ENCODE assay signal across 12 cellular contexts in genomic region chr3:127776347-127776746, GRCh38. TPM values are rescaled to one million over a fixed set of nuclear protein-coding genes. Genes with fewer than 3 reads are reported as not detected.
DNase-seq lines count a peak whose midpoint lies in the region; ATAC-seq, FAIRE-seq and TF ChIP-seq lines count a peak whose summit lies in the region.
"Had no signal": no experiment of that assay in that cellular context is flagged by ENCODE, and none has a peak within 500 bp of the region (broad histone marks: within the 10 kb centered on the region; RNA-seq: fewer than 3 reads in every experiment).

No MANE protein-coding gene starts in this region.

- intact Hi-C loops in left ventricle myocardium inferior (cut with micrococcal nuclease) (no loop called here), cardiac septum (cut with DNase I) (no loop called here), esophagus muscularis mucosa (cut with DNase I) (no loop called here), vagina (cut with DNase I) (no loop called here)

- no peaks in the 10 kb centered on the region for H3K27me3 ChIP-seq in left ventricle myocardium inferior (ENCODE audit: low read depth)
- no peaks in the 10 kb centered on the region for H3K27me3 ChIP-seq in esophagus muscularis mucosa
- no peaks in the 10 kb centered on the region for H3K27me3 ChIP-seq in rectal smooth muscle tissue (ENCODE audit: control insufficient read depth, insufficient read depth, low read length)
- H3K27me3 ChIP-seq in vagina = no peaks in the 10 kb centered on the region

- DNase-seq in left ventricle myocardium inferior = no peak
- DNase-seq in cardiac septum (ENCODE audit: low spot score) = no peak
- no peak for DNase-seq in esophagus muscularis mucosa (ENCODE audit: extremely low spot score)
- DNase-seq in vagina (ENCODE audit: extremely low spot score in 2 of 2) = no peak
- DNase-seq in T-helper 9 cell = no peak
- DNase-seq in GM19239 (ENCODE audit: insufficient read length, low spot score) = no peak
- DNase-seq: activated CD4-positive, alpha-beta T cell treated with anti-CD3 and anti-CD28 coated beads, Interleukin-2, amount 10 ng/mL, durations not matched to agents 24 days and 14 days; activated T-cell treated with anti-CD3 and anti-CD28 coated beads, Interleukin-2, amount 50 U/mL, for 1 hour; hippocampal formation; stimulated activated CD4-positive, alpha-beta T cell treated with anti-CD3 and anti-CD28 coated beads, Interleukin-4, amount 100 ng/mL, for 24 hours had no signal

- no peak for ATAC-seq in HG02840 (IDR thresholded peaks at IDR 0.05; ENCODE audit: low FRiP score, unreplicated experiment)

- H3K4me1 ChIP-seq in left ventricle myocardium inferior (peaks cover 95% of the 10 kb centered on the region), esophagus muscularis mucosa (peaks cover 52 to 86% (median 70%) of the 10 kb centered on the region in 4 donors), rectal smooth muscle tissue (ENCODE audit: control insufficient read depth, insufficient read depth, low read length) (peaks cover 20% of the 10 kb centered on the region), vagina (peaks cover 32% of the 10 kb centered on the region)

- peak overlapping the region; percentile 31 for H3K4me3 ChIP-seq in left ventricle myocardium inferior
- H3K4me3 ChIP-seq in esophagus muscularis mucosa = no peak overlapping the region
- H3K4me3 ChIP-seq in rectal smooth muscle tissue (ENCODE audit: low read length) = no peak overlapping the region
- H3K4me3 ChIP-seq in vagina = no peak overlapping the region

- no peak overlapping the region for H3K9ac ChIP-seq in rectal smooth muscle tissue (ENCODE audit: low read length)

- no peak for FAIRE-seq in GM19239 (lab: Jason Lieb, UNC)

- H3K36me3 ChIP-seq in left ventricle myocardium inferior = peaks cover 26% of the 10 kb centered on the region
- peaks cover 0 to 5% (median 2%) of the 10 kb centered on the region in 4 donors for H3K36me3 ChIP-seq in esophagus muscularis mucosa
- no peaks in the 10 kb centered on the region for H3K36me3 ChIP-seq in rectal smooth muscle tissue (ENCODE audit: control insufficient read depth, insufficient read depth, low read length)
- no peaks in the 10 kb centered on the region for H3K36me3 ChIP-seq in vagina

- H3K27ac ChIP-seq in left ventricle myocardium inferior (replicated peaks) (peak overlapping the region; percentile 77), esophagus muscularis mucosa (replicated peaks in 1 of 4) (peak overlapping the region; percentile 77 to 87 (median 82)), rectal smooth muscle tissue (ENCODE audit: low read depth, low read length) (peak overlapping the region; percentile 68), vagina (peak overlapping the region; percentile 31)

- TF ChIP-seq EP300 in esophagus muscularis mucosa (IDR thresholded peaks at IDR 0.05) = no peak

- 84% methylated on average over 7 of the region's 10 CpGs for WGBS in esophagus muscularis mucosa

- H3K9me3 ChIP-seq in left ventricle myocardium inferior (replicated peaks) (peaks cover 6% of the 10 kb centered on the region), esophagus muscularis mucosa (peaks cover 0 to 4% (median 0%) of the 10 kb centered on the region in 4 donors), vagina (no peaks in the 10 kb centered on the region)

- TF ChIP-seq CTCF in left ventricle myocardium inferior (IDR thresholded peaks at IDR 0.05; ENCODE audit: borderline replicate concordance) = no peak
- no peak for TF ChIP-seq CTCF in esophagus muscularis mucosa (IDR thresholded peaks at IDR 0.05)
- TF ChIP-seq CTCF in vagina (IDR thresholded peaks at IDR 0.05) = no peak

- TF ChIP-seq POLR2A in esophagus muscularis mucosa (IDR thresholded peaks at IDR 0.05; ENCODE audit: low read depth) (no peak), vagina (IDR thresholded peaks at IDR 0.05) (no peak)

RNA-seq across cellular contexts. Expression of gene MGLL, which starts 46.0 kb away (rescaled TPM):
- 67.0 TPM for total RNA-seq in left ventricle myocardium inferior
- total RNA-seq in cardiac septum = 45.7 TPM
- 100 to 1,000 TPM in 1 of 4 donors, 10 to 100 TPM in 3; 56.5 to 155 (median 80.7) TPM for total RNA-seq in esophagus muscularis mucosa
- total RNA-seq in vagina = 35.6 TPM

Comparison
In these comparisons a context has a peak if more than half of its experiments do, and no peak if none do; other contexts are left out.
1. H3K27ac ChIP-seq: peak in every context shown above with its lines; median percentile 82 in esophagus muscularis mucosa; 77 in left ventricle myocardium inferior; 68 in rectal smooth muscle tissue; 31 in vagina.